26 cellular contexts compared by ENCODE assay signal in genomic region chr3:151357461-151357850, GRCh38. TPM values are rescaled to one million over a fixed set of nuclear protein-coding genes. Genes with fewer than 3 reads are reported as not detected.
DNase-seq lines count a peak whose midpoint lies in the region; ATAC-seq and TF ChIP-seq lines count a peak whose summit lies in the region.
"Had no signal": no experiment of that assay in that cellular context is flagged by ENCODE, and none has a peak within 500 bp of the region (broad histone marks: within the 10 kb centered on the region; RNA-seq: fewer than 3 reads in every experiment).

No MANE protein-coding gene starts in this region.

- peaks cover 39% of the 10 kb centered on the region for H3K4me1 Mint-ChIP-seq in CD14-positive monocyte
- peaks cover 10% of the 10 kb centered on the region for H3K4me1 Mint-ChIP-seq in endothelial cell (ENCODE audit: unreplicated experiment)
- no peaks in the 10 kb centered on the region for H3K4me1 Mint-ChIP-seq in nephron progenitor cell
- H3K4me1 Mint-ChIP-seq: activated naive CD8-positive, alpha-beta T cell treated with anti-CD3 and anti-CD28 coated beads, Interleukin-2, amount 10 ng/mL, durations not matched to agents 7 days and 5 days; central memory CD8-positive, alpha-beta T cell had no signal

- H3K4me1 ChIP-seq in PC-3 (ENCODE audit: insufficient read depth, low read length) (peaks cover 14% of the 10 kb centered on the region; the same call in 1 of the 2 replicates), uterus (no peaks in the 10 kb centered on the region)
- H3K4me1 ChIP-seq: A549, transverse colon had no signal

- H3K27me3 Mint-ChIP-seq in CD14-positive monocyte (ENCODE audit: low read depth in 3 of 3) (no peaks in the 10 kb centered on the region), endothelial cell (ENCODE audit: unreplicated experiment) (peaks cover 1% of the 10 kb centered on the region), nephron progenitor cell (ENCODE audit: low read depth, poor library complexity) (no peaks in the 10 kb centered on the region)

- CTCF ChIA-PET in PC-3 (lab: Charles Lee) = interaction anchor here (0.5 kb wide), 1 partner anchor 29 kb away, joined by 3 read pairs; no protein-coding TSS in a partner anchor

- POLR2A ChIA-PET in PC-3 (lab: Charles Lee; ENCODE audit: unreplicated experiment) = no interaction called here

- H3K27ac ChIP-seq in PC-3 (ENCODE audit: low read length) (no peak overlapping the region), uterus (no peak overlapping the region)
- H3K27ac ChIP-seq: A549, epithelial cell of prostate, transverse colon had no signal

- H3K9me3 ChIP-seq in PC-3 (ENCODE audit: low read length) = no peaks in the 10 kb centered on the region
- H3K9me3 ChIP-seq in uterus = no peaks in the 10 kb centered on the region
- H3K9me3 ChIP-seq: A549, SK-N-SH, transverse colon had no signal

- BruUV-seq in PC-3 (replicated peaks; lab: Mats Ljungman, UMichigan) = no TSS peak

- H3K27ac Mint-ChIP-seq in CD14-positive monocyte (peak overlapping the region in 6 of 7 donors; percentile 2 to 79 (median 47)), endothelial cell (ENCODE audit: unreplicated experiment) (peak overlapping the region; percentile 15), nephron progenitor cell (peak overlapping the region; percentile 7)
- H3K27ac Mint-ChIP-seq: activated naive CD8-positive, alpha-beta T cell treated with anti-CD3 and anti-CD28 coated beads, Interleukin-2, amount 10 ng/mL, durations not matched to agents 7 days and 5 days; T-helper 1 cell treated with Interleukin-12 subunit alpha and Interleukin-12 subunit beta and Interleukin-4 antibody, amounts not matched to agents 30 μg/mL and 1 μg/mL, for 36 hours had no signal

- no peaks in the 10 kb centered on the region for H3F3A ChIP-seq in PC-3 (ENCODE audit: low read length, unreplicated experiment)

- no peaks in the 10 kb centered on the region for H3K27me3 ChIP-seq in PC-3 (ENCODE audit: low read length)
- no peaks in the 10 kb centered on the region for H3K27me3 ChIP-seq in uterus
- H3K27me3 ChIP-seq: transverse colon had no signal

- no peaks in the 10 kb centered on the region for H3K79me2 ChIP-seq in PC-3 (ENCODE audit: low read length)

- no peak for DNase-seq in CD14-positive monocyte (ENCODE audit: low spot score)
- DNase-seq in PC-3 = no peak
- DNase-seq in endothelial cell (ENCODE audit: low spot score) = no peak
- DNase-seq in nephron progenitor cell = no peak
- DNase-seq in lower leg skin (ENCODE audit: low spot score in 2 of 2) = no peak
- DNase-seq in AML-193 (lab: John Stamatoyannopoulos, UW) = no peak
- no peak for DNase-seq in uterus
- DNase-seq in iPS-NIHi7 (ENCODE audit: extremely low spot score) = no peak
- DNase-seq: activated CD4-positive, alpha-beta T cell treated with anti-CD3 and anti-CD28 coated beads for 1 hour; activated effector memory CD4-positive, alpha-beta T cell treated with anti-CD3 and anti-CD28 coated beads, Interleukin-2, amount 50 U/mL, for 16 hours; activated naive CD8-positive, alpha-beta T cell treated with anti-CD3 and anti-CD28 coated beads, Interleukin-2, amount 10 ng/mL, durations not matched to agents 7 days and 5 days; COR-L47; mesendoderm; NCI-H1417 treated with DMSO at 0.1 percent for 48 hours; NCI-H345; small intestine; transverse colon had no signal

- H2AFZ ChIP-seq in PC-3 (ENCODE audit: low read length) = peak overlapping the region; percentile 42

- 45 to 48% methylated on average over 2 of the region's 2 CpGs for WGBS in lower leg skin, 2 donors

- intact Hi-C loops in CD14-positive monocyte (cut with micrococcal nuclease) (no loop called here), PC-3 (cut with micrococcal nuclease) (loop anchor here (2.0 kb wide), 2 partner anchors 67 to 77 kb away; no protein-coding TSS in a partner anchor), lower leg skin (cut with DNase I; ENCODE audit: low total_unique reads) (no loop called here), uterus (cut with DNase I; ENCODE audit: low total_unique reads) (no loop called here)

- ATAC-seq in PC-3 = no peak
- ATAC-seq: A549, K562 had no signal

- H3K36me3 Mint-ChIP-seq in CD14-positive monocyte = no peaks in the 10 kb centered on the region
- H3K36me3 Mint-ChIP-seq in endothelial cell (ENCODE audit: low read depth, unreplicated experiment) = no peaks in the 10 kb centered on the region
- peaks cover 26% of the 10 kb centered on the region for H3K36me3 Mint-ChIP-seq in nephron progenitor cell (ENCODE audit: low read depth)
- H3K36me3 Mint-ChIP-seq: activated naive CD8-positive, alpha-beta T cell treated with anti-CD3 and anti-CD28 coated beads, Interleukin-2, amount 10 ng/mL, durations not matched to agents 7 days and 5 days had no signal

- H3K36me3 ChIP-seq in PC-3 (ENCODE audit: low read depth, low read length) (no peaks in the 10 kb centered on the region), uterus (no peaks in the 10 kb centered on the region)
- H3K36me3 ChIP-seq: transverse colon had no signal

- H3K4me3 Mint-ChIP-seq in CD14-positive monocyte = peak overlapping the region in 1 of 2 donors; percentile 11
- H3K4me3 Mint-ChIP-seq in endothelial cell (ENCODE audit: unreplicated experiment) = no peak overlapping the region
- H3K4me3 Mint-ChIP-seq in nephron progenitor cell = no peak overlapping the region
- H3K4me3 Mint-ChIP-seq: activated naive CD8-positive, alpha-beta T cell treated with anti-CD3 and anti-CD28 coated beads, Interleukin-2, amount 10 ng/mL, durations not matched to agents 7 days and 5 days; central memory CD8-positive, alpha-beta T cell; T-helper 1 cell treated with Interleukin-12 subunit alpha and Interleukin-12 subunit beta and Interleukin-4 antibody, amounts not matched to agents 30 μg/mL and 1 μg/mL, for 36 hours had no signal

- TF ChIP-seq POLR2A in lower leg skin (IDR thresholded peaks at IDR 0.05) (no peak), uterus (IDR thresholded peaks at IDR 0.05) (no peak)

- no peaks in the 10 kb centered on the region for H4K20me1 ChIP-seq in PC-3 (ENCODE audit: low read length)

- TF ChIP-seq CTCF in CD14-positive monocyte (IDR thresholded peaks at IDR 0.05) (no peak), PC-3 (conservative IDR thresholded peaks at IDR 0.05; ENCODE audit: low read depth, low read length) (no peak), endothelial cell (IDR thresholded peaks at IDR 0.05; ENCODE audit: unreplicated experiment) (no peak), nephron progenitor cell (IDR thresholded peaks at IDR 0.05) (no peak), lower leg skin (IDR thresholded peaks at IDR 0.05) (no peak), uterus (IDR thresholded peaks at IDR 0.05) (no peak)

- H3K4me3 ChIP-seq in PC-3 (ENCODE audit: low read length) (no peak overlapping the region), lower leg skin (ENCODE audit: low read depth, poor library complexity, severe bottlenecking) (no peak overlapping the region), uterus (no peak overlapping the region)
- H3K4me3 ChIP-seq: A549, K562, transverse colon had no signal

- no peaks in the 10 kb centered on the region for H3K9me2 ChIP-seq in PC-3 (replicated peaks; ENCODE audit: low read length)
- H3K9me2 ChIP-seq: SK-N-SH had no signal

- H3K4me2 ChIP-seq in PC-3 (ENCODE audit: low read length) = peak overlapping the region; percentile 43
- H3K4me2 ChIP-seq: A549, SK-N-SH had no signal

- H3K9ac ChIP-seq in PC-3 (ENCODE audit: low read length) = no peak overlapping the region
- H3K9ac ChIP-seq: SK-N-SH had no signal

- H3K9me3 Mint-ChIP-seq in CD14-positive monocyte (no peaks in the 10 kb centered on the region), endothelial cell (ENCODE audit: unreplicated experiment) (no peaks in the 10 kb centered on the region), nephron progenitor cell (no peaks in the 10 kb centered on the region)
- H3K9me3 Mint-ChIP-seq: activated naive CD8-positive, alpha-beta T cell treated with anti-CD3 and anti-CD28 coated beads, Interleukin-2, amount 10 ng/mL, durations not matched to agents 7 days and 5 days; central memory CD8-positive, alpha-beta T cell; T-helper 1 cell treated with Interleukin-12 subunit alpha and Interleukin-12 subunit beta and Interleukin-4 antibody, amounts not matched to agents 30 μg/mL and 1 μg/mL, for 36 hours had no signal

RNA-seq across cellular contexts. Expression of gene P2RY12, which starts 27.1 kb away (rescaled TPM):
- 1 to 10 TPM; 2.7 to 3.0 TPM for polyA plus RNA-seq in CD14-positive monocyte
- total RNA-seq in PC-3 (2014; rRNA removed) (not detected in 2 replicates), endothelial cell (ENCODE audit: unreplicated experiment) (not detected), lower leg skin (1 to 10 TPM in 1 of 4 donors, under 1 TPM in 2, not detected in 1; 0.34 to 2.1 (median 0.46) TPM), uterus (1 to 10 TPM in 2 of 4 donors, under 1 TPM in 1, not detected in 1; 0.95 to 6.2 (median 3.1) TPM)
- total RNA-seq: activated naive CD8-positive, alpha-beta T cell treated with anti-CD3 and anti-CD28 coated beads, Interleukin-2, amount 10 ng/mL, durations not matched to agents 7 days and 5 days; K562; myocyte; renal cortical epithelial cell had no signal
- polyA plus RNA-seq: A549, K562, SK-N-SH had no signal

RNA-seq across cellular contexts. Expression of gene P2RY13, which starts 28.1 kb away (rescaled TPM):
- 10 to 100 TPM; 45.6 to 80.0 TPM for polyA plus RNA-seq in CD14-positive monocyte
- not detected in 2 replicates for total RNA-seq in PC-3 (2014; rRNA removed)
- total RNA-seq in endothelial cell (ENCODE audit: unreplicated experiment) = not detected
- total RNA-seq in lower leg skin = 1 to 10 TPM in 1 of 4 donors, under 1 TPM in 3; 0.34 to 1.2 (median 0.58) TPM
- total RNA-seq in uterus = 1 to 10 TPM in 3 of 4 donors, under 1 TPM in 1; 0.88 to 1.5 (median 1.2) TPM
- total RNA-seq: activated naive CD8-positive, alpha-beta T cell treated with anti-CD3 and anti-CD28 coated beads, Interleukin-2, amount 10 ng/mL, durations not matched to agents 7 days and 5 days; K562; myocyte; renal cortical epithelial cell had no signal
- polyA plus RNA-seq: A549, K562, SK-N-SH had no signal

RNA-seq across cellular contexts. Expression of gene GPR87, which starts 40.8 kb away (rescaled TPM):
- polyA plus RNA-seq in CD14-positive monocyte = under 1 TPM in 1 of 2 donors, not detected in 1; 0.15 TPM
- total RNA-seq in PC-3 (2014; rRNA removed) (13.3 and 14.5 TPM in 2 replicates), endothelial cell (ENCODE audit: unreplicated experiment) (2.0 TPM), lower leg skin (10 to 100 TPM; 24.2 to 68.5 (median 55.4) TPM), uterus (under 1 TPM in 1 of 4 donors, not detected in 3; 0.21 TPM)
- total RNA-seq: activated naive CD8-positive, alpha-beta T cell treated with anti-CD3 and anti-CD28 coated beads, Interleukin-2, amount 10 ng/mL, durations not matched to agents 7 days and 5 days; K562; myocyte; omental fat pad; transverse colon had no signal
- polyA plus RNA-seq: K562, small intestine had no signal
